In genomic region chr14:28305938-28306337, GRCh38 we compare ENCODE assay signal across 13 cellular contexts.
"Had no signal": no experiment of that assay in that cellular context is flagged by ENCODE, and none has a peak within 500 bp of the region (broad histone marks: within the 10 kb centered on the region; RNA-seq: fewer than 3 reads in every experiment).

No MANE protein-coding gene starts in this region.

- H3K27ac ChIP-seq: esophagus muscularis mucosa, gastrocnemius medialis, neural progenitor cell, ovary, right lobe of liver had no signal

- DNase-seq: central memory CD4-positive, alpha-beta T cell; cortex of kidney; effector memory CD4-positive, alpha-beta T cell; gastrocnemius medialis; glutamatergic neuron; mammary epithelial cell; ovary; right lobe of liver; stimulated activated CD4-positive, alpha-beta T cell treated with anti-CD3 and anti-CD28 coated beads, Interleukin-4, amount 100 ng/mL, for 1 hour; stimulated activated CD8-positive, alpha-beta memory T cell treated with anti-CD3 and anti-CD28 coated beads, Interleukin-4, amount 100 ng/mL, for 48 hours; trophoblast cell had no signal
